ENCODE assay signal across 22 cellular contexts in genomic region chr13:50052478-50052877, GRCh38. TPM values are rescaled to one million over a fixed set of nuclear protein-coding genes. Genes with fewer than 3 reads are reported as not detected.
DNase-seq lines count a peak whose midpoint lies in the region; ATAC-seq and TF ChIP-seq lines count a peak whose summit lies in the region.
"Had no signal": no experiment of that assay in that cellular context is flagged by ENCODE, and none has a peak within 500 bp of the region (broad histone marks: within the 10 kb centered on the region; RNA-seq: fewer than 3 reads in every experiment).

No MANE protein-coding gene starts in this region.

- H4K20me1 ChIP-seq in OCI-LY7 (ENCODE audit: insufficient read depth, low read length) = no peaks in the 10 kb centered on the region

- H3K9me3 Mint-ChIP-seq in activated CD4-positive, alpha-beta T cell treated with anti-CD3 and anti-CD28 coated beads, Interleukin-2, amount 10 ng/mL, durations not matched to agents 24 days and 14 days = no peaks in the 10 kb centered on the region
- H3K9me3 Mint-ChIP-seq in T-helper 2 cell treated with Interferon-gamma antibody and Interleukin-4, amounts not matched to agents 5 μg/mL and 100 μg/mL, for 36 hours = no peaks in the 10 kb centered on the region
- no peaks in the 10 kb centered on the region for H3K9me3 Mint-ChIP-seq in dendritic cell treated with granulocyte-macrophage colony-stimulating factor and Interleukin-4, amounts not matched to agents 40 ng/mL and 50 ng/mL, for 4 days
- no peaks in the 10 kb centered on the region for H3K9me3 Mint-ChIP-seq in stimulated activated effector memory CD8-positive, alpha-beta T cell treated with anti-CD3 and anti-CD28 coated beads, Interleukin-12 subunit alpha, Interleukin-12 subunit beta, amount 100 ng/mL, for 72 hours
- H3K9me3 Mint-ChIP-seq: H9, HFFc6 had no signal

- peaks cover 91% of the 10 kb centered on the region for H3K36me3 ChIP-seq in OCI-LY7 (ENCODE audit: insufficient read depth, low read length)

- no peak overlapping the region for H3K4me3 Mint-ChIP-seq in activated CD4-positive, alpha-beta T cell treated with anti-CD3 and anti-CD28 coated beads, Interleukin-2, amount 10 ng/mL, durations not matched to agents 24 days and 14 days
- peak overlapping the region; percentile 4 for H3K4me3 Mint-ChIP-seq in T-helper 2 cell treated with Interferon-gamma antibody and Interleukin-4, amounts not matched to agents 5 μg/mL and 100 μg/mL, for 36 hours
- no peak overlapping the region for H3K4me3 Mint-ChIP-seq in dendritic cell treated with granulocyte-macrophage colony-stimulating factor and Interleukin-4, amounts not matched to agents 40 ng/mL and 50 ng/mL, for 4 days
- no peak overlapping the region for H3K4me3 Mint-ChIP-seq in stimulated activated effector memory CD8-positive, alpha-beta T cell treated with anti-CD3 and anti-CD28 coated beads, Interleukin-12 subunit alpha, Interleukin-12 subunit beta, amount 100 ng/mL, for 72 hours
- H3K4me3 Mint-ChIP-seq: H9, HFFc6 had no signal

- H3K27ac ChIP-seq in OCI-LY7 (ENCODE audit: low read depth, low read length, poor library complexity, severe bottlenecking) = no peak overlapping the region
- H3K27ac ChIP-seq: GM23248, SK-N-MC had no signal

- H3K4me1 ChIP-seq in OCI-LY7 (ENCODE audit: insufficient read depth, low read length, poor library complexity, severe bottlenecking) = no peaks in the 10 kb centered on the region

- no peak overlapping the region for H3K4me3 ChIP-seq in OCI-LY7 (ENCODE audit: low read depth, low read length, poor library complexity, severe bottlenecking)
- H3K4me3 ChIP-seq: GM23248, SK-N-MC had no signal

- no peaks in the 10 kb centered on the region for H3K9me2 ChIP-seq in OCI-LY7 (ENCODE audit: insufficient read depth, low read length)

- H3K27ac Mint-ChIP-seq in activated CD4-positive, alpha-beta T cell treated with anti-CD3 and anti-CD28 coated beads, Interleukin-2, amount 10 ng/mL, durations not matched to agents 24 days and 14 days = peak overlapping the region; percentile 1
- H3K27ac Mint-ChIP-seq in T-helper 2 cell treated with Interferon-gamma antibody and Interleukin-4, amounts not matched to agents 5 μg/mL and 100 μg/mL, for 36 hours = peak overlapping the region; percentile 38
- peak overlapping the region; percentile 8 for H3K27ac Mint-ChIP-seq in dendritic cell treated with granulocyte-macrophage colony-stimulating factor and Interleukin-4, amounts not matched to agents 40 ng/mL and 50 ng/mL, for 4 days
- H3K27ac Mint-ChIP-seq in stimulated activated effector memory CD8-positive, alpha-beta T cell treated with anti-CD3 and anti-CD28 coated beads, Interleukin-12 subunit alpha, Interleukin-12 subunit beta, amount 100 ng/mL, for 72 hours = peak overlapping the region; percentile 1
- H3K27ac Mint-ChIP-seq: H9, HFFc6 had no signal

- H3K27me3 Mint-ChIP-seq in activated CD4-positive, alpha-beta T cell treated with anti-CD3 and anti-CD28 coated beads, Interleukin-2, amount 10 ng/mL, durations not matched to agents 24 days and 14 days = no peaks in the 10 kb centered on the region
- H3K27me3 Mint-ChIP-seq in T-helper 2 cell treated with Interferon-gamma antibody and Interleukin-4, amounts not matched to agents 5 μg/mL and 100 μg/mL, for 36 hours (ENCODE audit: low read depth) = no peaks in the 10 kb centered on the region
- H3K27me3 Mint-ChIP-seq in dendritic cell treated with granulocyte-macrophage colony-stimulating factor and Interleukin-4, amounts not matched to agents 40 ng/mL and 50 ng/mL, for 4 days = no peaks in the 10 kb centered on the region

- peaks cover 26% of the 10 kb centered on the region for H3K4me1 Mint-ChIP-seq in activated CD4-positive, alpha-beta T cell treated with anti-CD3 and anti-CD28 coated beads, Interleukin-2, amount 10 ng/mL, durations not matched to agents 24 days and 14 days
- H3K4me1 Mint-ChIP-seq in T-helper 2 cell treated with Interferon-gamma antibody and Interleukin-4, amounts not matched to agents 5 μg/mL and 100 μg/mL, for 36 hours (ENCODE audit: low read depth) = peaks cover 24% of the 10 kb centered on the region
- peaks cover 23% of the 10 kb centered on the region for H3K4me1 Mint-ChIP-seq in dendritic cell treated with granulocyte-macrophage colony-stimulating factor and Interleukin-4, amounts not matched to agents 40 ng/mL and 50 ng/mL, for 4 days (ENCODE audit: low read depth)
- H3K4me1 Mint-ChIP-seq in stimulated activated effector memory CD8-positive, alpha-beta T cell treated with anti-CD3 and anti-CD28 coated beads, Interleukin-12 subunit alpha, Interleukin-12 subunit beta, amount 100 ng/mL, for 72 hours = peaks cover 12% of the 10 kb centered on the region
- H3K4me1 Mint-ChIP-seq: H9 had no signal

- peaks cover 95% of the 10 kb centered on the region for H3K79me2 ChIP-seq in OCI-LY7 (ENCODE audit: insufficient read depth, low read depth, low read length)

- no peak for ATAC-seq in stimulated activated effector memory CD8-positive, alpha-beta T cell treated with anti-CD3 and anti-CD28 coated beads, Interleukin-12 subunit alpha, Interleukin-12 subunit beta, amount 100 ng/mL, for 72 hours

- no peak overlapping the region for H3K4me2 ChIP-seq in OCI-LY7 (ENCODE audit: low read length)

- no TSS peak for BruUV-seq in OCI-LY7 (replicated peaks; lab: Mats Ljungman, UMichigan)

- DNase-seq in activated CD4-positive, alpha-beta T cell treated with anti-CD3 and anti-CD28 coated beads, Interleukin-2, amount 10 ng/mL, durations not matched to agents 24 days and 14 days = no peak
- no peak for DNase-seq in activated CD4-positive, alpha-beta T cell treated with anti-CD3 and anti-CD28 coated beads for 48 hours
- no peak for DNase-seq in T-helper 2 cell treated with Interferon-gamma antibody and Interleukin-4, amounts not matched to agents 5 μg/mL and 100 μg/mL, for 36 hours (ENCODE audit: low spot score)
- no peak for DNase-seq in stimulated activated effector memory CD8-positive, alpha-beta T cell treated with anti-CD3 and anti-CD28 coated beads, Interleukin-12 subunit alpha, Interleukin-12 subunit beta, amount 100 ng/mL, for 72 hours (ENCODE audit: low spot score in 2 of 2)
- DNase-seq in globus pallidus (ENCODE audit: low spot score) = no peak
- DNase-seq in OCI-LY7 (ENCODE audit: low spot score) = no peak
- no peak for DNase-seq in NCI-H526 (lab: John Stamatoyannopoulos, UW)
- DNase-seq: 8988T, C1 segment of cervical spinal cord, DMS53, GDM1, GM23248, H9, HFFc6, Kasumi-1, NCI-H1694, NCI-H2081, NCI-H2171, NCI-H524 treated with DMSO at 0.1 percent for 48 hours, Right ventricle myocardium superior had no signal

- peaks cover 47% of the 10 kb centered on the region for H3K36me3 Mint-ChIP-seq in activated CD4-positive, alpha-beta T cell treated with anti-CD3 and anti-CD28 coated beads, Interleukin-2, amount 10 ng/mL, durations not matched to agents 24 days and 14 days (ENCODE audit: low read depth)
- H3K36me3 Mint-ChIP-seq in T-helper 2 cell treated with Interferon-gamma antibody and Interleukin-4, amounts not matched to agents 5 μg/mL and 100 μg/mL, for 36 hours (ENCODE audit: low read depth) = peaks cover 48% of the 10 kb centered on the region
- peaks cover 50% of the 10 kb centered on the region for H3K36me3 Mint-ChIP-seq in dendritic cell treated with granulocyte-macrophage colony-stimulating factor and Interleukin-4, amounts not matched to agents 40 ng/mL and 50 ng/mL, for 4 days (ENCODE audit: low read depth)
- peaks cover 92% of the 10 kb centered on the region for H3K36me3 Mint-ChIP-seq in stimulated activated effector memory CD8-positive, alpha-beta T cell treated with anti-CD3 and anti-CD28 coated beads, Interleukin-12 subunit alpha, Interleukin-12 subunit beta, amount 100 ng/mL, for 72 hours

- no peak overlapping the region for H2AFZ ChIP-seq in OCI-LY7 (ENCODE audit: low read length)
- H2AFZ ChIP-seq: GM23248 had no signal

- intact Hi-C loops in activated CD4-positive, alpha-beta T cell treated with anti-CD3 and anti-CD28 coated beads, Interleukin-2, amount 10 ng/mL, durations not matched to agents 24 days and 14 days (cut with micrococcal nuclease) = no loop called here
- intact Hi-C loops in dendritic cell treated with granulocyte-macrophage colony-stimulating factor and Interleukin-4, amounts not matched to agents 40 ng/mL and 50 ng/mL, for 4 days (cut with micrococcal nuclease) = no loop called here
- intact Hi-C loops in OCI-LY7 (cut with micrococcal nuclease; ENCODE audit: unreplicated experiment) = no loop called here

- POLR2A ChIA-PET in OCI-LY7 (lab: Charles Lee) = interaction anchor here (0.5 to 1.3 kb wide), 2 partner anchors 17 to 23 kb away, joined by 3 to 7 read pairs; no protein-coding TSS in a partner anchor

- TF ChIP-seq CTCF in OCI-LY7 (conservative IDR thresholded peaks at IDR 0.05; ENCODE audit: low read length) = no peak

- CTCF ChIA-PET in OCI-LY7 (lab: Charles Lee; ENCODE audit: unreplicated experiment) = no interaction called here

- peaks cover 3% of the 10 kb centered on the region; the same call in 1 of the 2 replicates for H3K9me3 ChIP-seq in OCI-LY7 (ENCODE audit: low read length)

RNA-seq across cellular contexts. Expression of gene KCNRG, which starts 37.2 kb away (rescaled TPM):
- total RNA-seq in activated CD4-positive, alpha-beta T cell treated with anti-CD3 and anti-CD28 coated beads, Interleukin-2, amount 10 ng/mL, durations not matched to agents 24 days and 14 days = 0.43 TPM in 1 of 2 replicates, not detected in the other
- 0.28 TPM in 1 of 2 replicates, not detected in the other for total RNA-seq in OCI-LY7 (2014; rRNA removed; shearing (Covaris generic))
- not detected in 2 replicates for total RNA-seq in OCI-LY7 (2022)

RNA-seq across cellular contexts. Expression of gene TRIM13, which starts 55.6 kb away (rescaled TPM):
- 18.0 and 18.9 TPM in 2 replicates for total RNA-seq in activated CD4-positive, alpha-beta T cell treated with anti-CD3 and anti-CD28 coated beads, Interleukin-2, amount 10 ng/mL, durations not matched to agents 24 days and 14 days
- total RNA-seq in OCI-LY7 (2014; rRNA removed; shearing (Covaris generic)) = 9.5 and 12.5 TPM in 2 replicates
- total RNA-seq in OCI-LY7 (2022) = 13.8 and 14.3 TPM in 2 replicates
